8 cellular contexts compared by ENCODE assay signal in the genomic region with DNA sequence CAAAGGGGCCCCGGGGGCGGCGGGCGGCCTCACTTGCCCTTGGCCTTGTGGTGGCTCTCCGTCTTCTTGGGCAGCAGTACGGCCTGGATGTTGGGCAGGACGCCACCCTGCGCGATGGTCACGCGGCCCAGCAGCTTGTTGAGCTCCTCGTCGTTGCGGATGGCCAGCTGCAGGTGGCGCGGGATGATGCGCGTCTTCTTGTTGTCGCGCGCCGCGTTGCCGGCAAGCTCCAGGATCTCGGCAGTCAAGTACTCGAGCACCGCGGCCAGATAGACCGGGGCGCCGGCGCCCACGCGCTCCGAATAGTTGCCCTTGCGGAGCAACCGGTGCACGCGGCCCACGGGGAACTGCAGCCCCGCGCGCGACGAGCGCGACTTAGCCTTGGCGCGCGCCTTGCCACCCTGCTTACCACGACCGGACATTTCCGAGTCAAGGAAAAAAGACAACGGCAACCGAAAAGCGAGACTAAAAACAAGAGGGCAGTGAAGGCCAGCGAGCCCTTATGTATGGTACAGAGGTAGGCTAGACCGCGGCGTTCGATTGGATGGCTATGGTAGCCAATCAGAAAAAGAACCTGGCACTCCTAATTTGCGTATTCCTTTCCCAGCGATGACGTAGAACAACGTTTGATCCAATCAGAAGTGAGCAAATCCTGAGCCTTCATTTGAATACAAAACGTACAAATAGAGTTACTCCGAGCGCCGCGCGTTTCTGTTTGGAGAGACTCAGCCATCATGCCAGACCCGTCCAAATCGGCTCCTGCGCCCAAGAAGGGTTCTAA. TPM values are rescaled to one million over a fixed set of nuclear protein-coding genes. Genes with fewer than 3 reads are reported as not detected.
DNase-seq lines count a peak whose midpoint lies in the region; ATAC-seq and TF ChIP-seq lines count a peak whose summit lies in the region.

No MANE protein-coding gene starts in this region.

- peak; percentile 88 for ATAC-seq in GM18909 (IDR thresholded peaks at IDR 0.05; ENCODE audit: poor library complexity, unreplicated experiment)
- peak; percentile 86 for ATAC-seq in HG03139 (IDR thresholded peaks at IDR 0.05; ENCODE audit: unreplicated experiment)
- peak; percentile 75 for ATAC-seq in left lobe of liver

- TF ChIP-seq CTCF in AG04449 (IDR thresholded peaks at IDR 0.05; ENCODE audit: insufficient read depth, low read length, missing control alignments) (peak; percentile 43), coronary artery (IDR thresholded peaks at IDR 0.05) (no peak)

- DNase-seq in AG04449 (ENCODE audit: low read depth, low spot score) (peak; percentile 92), NCI-H446 (lab: John Stamatoyannopoulos, UW) (peak; percentile 99 to 100), coronary artery (ENCODE audit: low spot score) (peak; percentile 87), left lobe of liver (ENCODE audit: low spot score) (peak; percentile 51)
- peak; percentile 97 for DNase-seq in activated CD4-positive, alpha-beta T cell treated with anti-CD3 and anti-CD28 coated beads, Interleukin-2, amount 10 ng/mL, durations not matched to agents 24 days and 14 days
- DNase-seq in stimulated activated CD4-positive, alpha-beta T cell treated with anti-CD3 and anti-CD28 coated beads, Interleukin-2, amount 100 ng/mL, for 24 hours: peak; percentile 81

- intact Hi-C loops in activated CD4-positive, alpha-beta T cell treated with anti-CD3 and anti-CD28 coated beads, Interleukin-2, amount 10 ng/mL, durations not matched to agents 24 days and 14 days (cut with micrococcal nuclease): loop anchor here (1.0 to 5.0 kb wide), 6 partner anchors 29 to 375 kb away; partner anchors contain the start of gene ARF1

- peaks cover 47% of the 10 kb centered on the region for H3K4me1 Mint-ChIP-seq in activated CD4-positive, alpha-beta T cell treated with anti-CD3 and anti-CD28 coated beads, Interleukin-2, amount 10 ng/mL, durations not matched to agents 24 days and 14 days

- peak overlapping the region; percentile 99 for H3K27ac Mint-ChIP-seq in activated CD4-positive, alpha-beta T cell treated with anti-CD3 and anti-CD28 coated beads, Interleukin-2, amount 10 ng/mL, durations not matched to agents 24 days and 14 days

- CTCF ChIA-PET in AG04449 (lab: Yijun Ruan, JAX): interaction anchor here (0.7 to 2.6 kb wide), 9 partner anchors 15 to 64 kb away, joined by 3 to 17 read pairs (median 4); partner anchors contain the start of gene RNF187

- peaks cover 21% of the 10 kb centered on the region for H3K36me3 Mint-ChIP-seq in activated CD4-positive, alpha-beta T cell treated with anti-CD3 and anti-CD28 coated beads, Interleukin-2, amount 10 ng/mL, durations not matched to agents 24 days and 14 days (ENCODE audit: low read depth)

- no peaks in the 10 kb centered on the region for H3K9me3 Mint-ChIP-seq in activated CD4-positive, alpha-beta T cell treated with anti-CD3 and anti-CD28 coated beads, Interleukin-2, amount 10 ng/mL, durations not matched to agents 24 days and 14 days

- peaks cover 3% of the 10 kb centered on the region for H3K27me3 Mint-ChIP-seq in activated CD4-positive, alpha-beta T cell treated with anti-CD3 and anti-CD28 coated beads, Interleukin-2, amount 10 ng/mL, durations not matched to agents 24 days and 14 days

- peak overlapping the region; percentile 69 to 90 for H3K27ac ChIP-seq in coronary artery

- H3K4me3 Mint-ChIP-seq in activated CD4-positive, alpha-beta T cell treated with anti-CD3 and anti-CD28 coated beads, Interleukin-2, amount 10 ng/mL, durations not matched to agents 24 days and 14 days: peak overlapping the region; percentile 97

- POLR2A ChIA-PET in AG04449 (lab: Yijun Ruan, JAX): interaction anchor here (0.8 to 1.7 kb wide), 3 partner anchors 8 to 255 kb away, joined by 4 to 7 read pairs (median 5); no protein-coding TSS in a partner anchor

- peak overlapping the region; percentile 69 for H3K4me3 ChIP-seq in AG04449 (ENCODE audit: low read depth, low read length)
- H3K4me3 ChIP-seq in coronary artery: peak overlapping the region; percentile 69

RNA-seq across cellular contexts. Expression of gene RNF187, which starts 29.6 kb away (rescaled TPM):
- total RNA-seq in activated CD4-positive, alpha-beta T cell treated with anti-CD3 and anti-CD28 coated beads, Interleukin-2, amount 10 ng/mL, durations not matched to agents 24 days and 14 days: 148 and 150 TPM in 2 replicates
- total RNA-seq in left lobe of liver: 60.3 TPM

RNA-seq across cellular contexts. Expression of gene TRIM17, which starts 40.9 kb away (rescaled TPM):
- total RNA-seq in activated CD4-positive, alpha-beta T cell treated with anti-CD3 and anti-CD28 coated beads, Interleukin-2, amount 10 ng/mL, durations not matched to agents 24 days and 14 days: 1.7 and 2.8 TPM in 2 replicates
- total RNA-seq in left lobe of liver: not detected

RNA-seq across cellular contexts. Expression of gene TRIM11, which starts 51.0 kb away (rescaled TPM):
- total RNA-seq in activated CD4-positive, alpha-beta T cell treated with anti-CD3 and anti-CD28 coated beads, Interleukin-2, amount 10 ng/mL, durations not matched to agents 24 days and 14 days: 55.7 and 59.3 TPM in 2 replicates
- total RNA-seq in left lobe of liver: 7.3 TPM

Comparison
In these comparisons a context has a peak if more than half of its experiments do, and no peak if none do; other contexts are left out.
1. Peak in every context shown above with its lines: DNase-seq, ATAC-seq, H3K4me3 ChIP-seq and H3K27ac ChIP-seq.